8 cellular contexts compared by ENCODE assay signal in the genomic region with DNA sequence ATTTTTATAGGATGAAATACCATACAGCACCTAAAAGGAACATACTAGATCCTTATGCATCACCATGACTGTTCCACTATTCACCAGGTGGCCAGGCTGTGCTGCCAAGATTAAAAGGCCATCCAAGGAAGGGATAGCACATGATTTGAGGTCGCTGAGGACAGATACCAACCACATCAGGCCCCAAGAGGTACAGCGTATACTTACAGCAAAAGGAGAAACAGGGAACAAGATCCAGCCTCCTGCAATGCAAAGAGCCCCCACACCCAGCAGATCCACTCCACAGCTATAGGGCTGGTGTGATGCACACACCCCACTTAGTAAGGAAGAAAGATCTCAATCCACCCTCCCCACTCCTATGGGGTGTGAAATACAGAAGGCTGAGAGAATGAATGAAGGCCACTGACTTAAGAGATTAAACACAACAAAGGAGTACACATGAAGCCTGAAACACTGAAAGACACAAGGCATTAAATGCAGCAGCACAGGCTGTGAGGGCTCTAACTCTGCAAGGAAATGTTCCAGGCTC. TPM values are rescaled to one million over a fixed set of nuclear protein-coding genes. Genes with fewer than 3 reads are reported as not detected.
DNase-seq lines count a peak whose midpoint lies in the region; ATAC-seq and TF ChIP-seq lines count a peak whose summit lies in the region.

No MANE protein-coding gene starts in this region.

- H3K4me3 ChIP-seq in CD4-positive, CD25-positive, alpha-beta regulatory T cell (ENCODE audit: low read depth, low read length), result peak overlapping the region; percentile 97
- H3K4me3 ChIP-seq in hepatocyte, result peak overlapping the region; percentile 90
- H3K4me3 ChIP-seq in smooth muscle cell, result peak overlapping the region; percentile 94

- H3K9me3 ChIP-seq in CD4-positive, CD25-positive, alpha-beta regulatory T cell (ENCODE audit: control insufficient read depth in 2 of 2, low read length in 2 of 2), result peaks cover 4 to 6% of the 10 kb centered on the region in 2 experiments
- no peaks in the 10 kb centered on the region for H3K9me3 ChIP-seq in hepatocyte (ENCODE audit: low read depth)
- no peaks in the 10 kb centered on the region for H3K9me3 ChIP-seq in smooth muscle cell (replicated peaks; ENCODE audit: low read depth)

- H4K20me1 ChIP-seq in hepatocyte (ENCODE audit: insufficient read depth, poor library complexity, severe bottlenecking) (no peaks in the 10 kb centered on the region), smooth muscle cell (ENCODE audit: low read depth) (peaks cover 8% of the 10 kb centered on the region)

- H3K27me3 Mint-ChIP-seq in CD4-positive, CD25-positive, alpha-beta regulatory T cell, result peaks cover 7% of the 10 kb centered on the region
- no peaks in the 10 kb centered on the region; the same call in 1 of the 2 replicates for H3K27me3 Mint-ChIP-seq in HFFc6 (ENCODE audit: insufficient read depth)
- H3K27me3 Mint-ChIP-seq in activated T-cell treated with anti-CD3 and anti-CD28 coated beads, Interleukin-2, amount 50 U/mL, for 72 hours (ENCODE audit: low read depth), result no peaks in the 10 kb centered on the region

- H3K4me1 ChIP-seq in CD4-positive, CD25-positive, alpha-beta regulatory T cell (ENCODE audit: control insufficient read depth, insufficient read depth, low read length, poor library complexity, severe bottlenecking), result peaks cover 32% of the 10 kb centered on the region
- H3K4me1 ChIP-seq in hepatocyte (ENCODE audit: insufficient read depth) (peaks cover 14% of the 10 kb centered on the region), smooth muscle cell (ENCODE audit: low read depth) (peaks cover 14% of the 10 kb centered on the region)

- H3K4me1 Mint-ChIP-seq in CD4-positive, CD25-positive, alpha-beta regulatory T cell, result peaks cover 26 to 52% (median 45%) of the 10 kb centered on the region in 4 donors
- peaks cover 18% of the 10 kb centered on the region for H3K4me1 Mint-ChIP-seq in HFFc6 (ENCODE audit: low read depth)
- H3K4me1 Mint-ChIP-seq in activated T-cell treated with anti-CD3 and anti-CD28 coated beads, Interleukin-2, amount 50 U/mL, for 72 hours (ENCODE audit: low read depth), result peaks cover 36% of the 10 kb centered on the region

- H3K9me2 ChIP-seq in hepatocyte (replicated peaks; ENCODE audit: insufficient read depth), result no peaks in the 10 kb centered on the region

- H2AFZ ChIP-seq in hepatocyte (no peak overlapping the region), smooth muscle cell (ENCODE audit: low read depth) (no peak overlapping the region)

- no peaks in the 10 kb centered on the region for H3F3A ChIP-seq in smooth muscle cell (ENCODE audit: low read depth)

- H3K27ac ChIP-seq in CD4-positive, CD25-positive, alpha-beta regulatory T cell (ENCODE audit: insufficient read depth, low read length, poor library complexity, severe bottlenecking), result peak overlapping the region; percentile 75
- peak overlapping the region; percentile 96 for H3K27ac ChIP-seq in hepatocyte
- H3K27ac ChIP-seq in smooth muscle cell (ENCODE audit: low read depth), result no peak overlapping the region

- H3K27ac Mint-ChIP-seq in CD4-positive, CD25-positive, alpha-beta regulatory T cell, result peak overlapping the region; percentile 57 to 97 (median 91)
- H3K27ac Mint-ChIP-seq in HFFc6, result peak overlapping the region; percentile 91; the same call in 1 of the 2 replicates
- peak overlapping the region; percentile 93 for H3K27ac Mint-ChIP-seq in activated T-cell treated with anti-CD3 and anti-CD28 coated beads, Interleukin-2, amount 50 U/mL, for 72 hours

- no peaks in the 10 kb centered on the region for H3K36me3 ChIP-seq in CD4-positive, CD25-positive, alpha-beta regulatory T cell (ENCODE audit: control insufficient read depth, insufficient read depth, low read length)
- H3K36me3 ChIP-seq in hepatocyte (replicated peaks; ENCODE audit: insufficient read depth, low read depth), result no peaks in the 10 kb centered on the region
- H3K36me3 ChIP-seq in smooth muscle cell (ENCODE audit: low read depth), result no peaks in the 10 kb centered on the region

- TF ChIP-seq CTCF in HFFc6 (IDR thresholded peaks at IDR 0.05) (no peak), hepatocyte (IDR thresholded peaks at IDR 0.05; ENCODE audit: poor library complexity) (no peak), smooth muscle cell (IDR thresholded peaks at IDR 0.05; ENCODE audit: borderline replicate concordance, insufficient read depth, poor library complexity, severe bottlenecking) (no peak)

- peak overlapping the region; percentile 96 to 99 (median 98) for H3K4me3 Mint-ChIP-seq in CD4-positive, CD25-positive, alpha-beta regulatory T cell
- H3K4me3 Mint-ChIP-seq in HFFc6, result peak overlapping the region; percentile 92
- peak overlapping the region; percentile 92 to 98 for H3K4me3 Mint-ChIP-seq in activated T-cell treated with anti-CD3 and anti-CD28 coated beads, Interleukin-2, amount 50 U/mL, for 72 hours

- peaks cover 0 to 16% (median 1%) of the 10 kb centered on the region in 7 donors for H3K9me3 Mint-ChIP-seq in CD4-positive, CD25-positive, alpha-beta regulatory T cell
- H3K9me3 Mint-ChIP-seq in HFFc6, result peaks cover 15% of the 10 kb centered on the region
- peaks cover 2 to 7% of the 10 kb centered on the region in 2 donors for H3K9me3 Mint-ChIP-seq in activated T-cell treated with anti-CD3 and anti-CD28 coated beads, Interleukin-2, amount 50 U/mL, for 72 hours

- WGBS in hepatocyte (ENCODE audit: low lambda C conversion rate, missing lambda C conversion rate), result 58% methylated on average over 2 of the region's 2 CpGs
- 81% methylated on average over 2 of the region's 2 CpGs for WGBS in smooth muscle cell (ENCODE audit: low lambda C conversion rate)

- DNase-seq in CD4-positive, CD25-positive, alpha-beta regulatory T cell, result peak in 1 of 3 donors; percentile 15
- DNase-seq in HFFc6 (no peak), hepatocyte (ENCODE audit: low spot score) (peak; percentile 10), smooth muscle cell (lab: John Stamatoyannopoulos, UW; ENCODE audit: unreplicated experiment) (no peak), HCEC 1CT (no peak), NCI-H1436 treated with DMSO at 0.1 percent for 48 hours (lab: John Stamatoyannopoulos, UW) (no peak)
- no peak for DNase-seq in activated T-cell treated with anti-CD3 and anti-CD28 coated beads, Interleukin-2, amount 50 U/mL, for 72 hours

- no peak for ATAC-seq in CD4-positive, CD25-positive, alpha-beta regulatory T cell (ENCODE audit: low read depth in 2 of 2)
- no peak for ATAC-seq in activated T-cell treated with anti-CD3 and anti-CD28 coated beads, Interleukin-2, amount 50 U/mL, for 72 hours (replicated peaks in 1 of 2)
- ATAC-seq in GM19397 (IDR thresholded peaks at IDR 0.05; ENCODE audit: unreplicated experiment), result no peak

- H3K79me2 ChIP-seq in hepatocyte (peaks cover 58% of the 10 kb centered on the region), smooth muscle cell (ENCODE audit: low read depth) (peaks cover 58% of the 10 kb centered on the region)

- H3K9ac ChIP-seq in smooth muscle cell (ENCODE audit: low read depth), result peak overlapping the region; percentile 82

- peaks cover 21% of the 10 kb centered on the region for H3K36me3 Mint-ChIP-seq in CD4-positive, CD25-positive, alpha-beta regulatory T cell
- peaks cover 27% of the 10 kb centered on the region for H3K36me3 Mint-ChIP-seq in HFFc6 (ENCODE audit: low read depth)
- peaks cover 6 to 20% of the 10 kb centered on the region in 2 donors for H3K36me3 Mint-ChIP-seq in activated T-cell treated with anti-CD3 and anti-CD28 coated beads, Interleukin-2, amount 50 U/mL, for 72 hours (ENCODE audit: insufficient read depth in 2 of 2)

- H3K27me3 ChIP-seq in CD4-positive, CD25-positive, alpha-beta regulatory T cell (ENCODE audit: control insufficient read depth, insufficient read depth, low read length), result no peaks in the 10 kb centered on the region
- no peaks in the 10 kb centered on the region for H3K27me3 ChIP-seq in hepatocyte
- H3K27me3 ChIP-seq in smooth muscle cell (ENCODE audit: low read depth), result no peaks in the 10 kb centered on the region

- H3K4me2 ChIP-seq in hepatocyte, result peak overlapping the region; percentile 82
- H3K4me2 ChIP-seq in smooth muscle cell, result peak overlapping the region; percentile 98

RNA-seq across cellular contexts. Expression of gene ZNF445, which starts 32.0 kb away (rescaled TPM):
- 14.5 TPM for total RNA-seq in CD4-positive, CD25-positive, alpha-beta regulatory T cell
- polyA plus RNA-seq in CD4-positive, CD25-positive, alpha-beta regulatory T cell, result 1 to 10 TPM in 3 of 4 donors, under 1 TPM in 1; 0.79 to 3.9 (median 3.3) TPM
- 10 to 100 TPM; 11.5 to 13.0 (median 12.5) TPM for total RNA-seq in HFFc6 (2021; fragmentation: NEBNext Ultra II Directional; extraction: Animal tissue kit (Norgen Biotek cat#: 25700))
- 10 to 100 TPM; 18.4 to 21.6 TPM for total RNA-seq in activated T-cell treated with anti-CD3 and anti-CD28 coated beads, Interleukin-2, amount 50 U/mL, for 72 hours
- total RNA-seq in hepatocyte (10.5 and 14.7 TPM in 2 replicates), smooth muscle cell (8.5 and 10.7 TPM in 2 replicates)
- polyA plus RNA-seq in hepatocyte (6.1 and 6.4 TPM in 2 replicates), smooth muscle cell (4.7 and 6.1 TPM in 2 replicates)

RNA-seq across cellular contexts. Expression of gene ZKSCAN7, which starts 45.5 kb away (rescaled TPM):
- total RNA-seq in CD4-positive, CD25-positive, alpha-beta regulatory T cell, result 1.2 TPM
- polyA plus RNA-seq in CD4-positive, CD25-positive, alpha-beta regulatory T cell, result 1 to 10 TPM; 1.6 to 3.0 (median 1.9) TPM
- 1 to 10 TPM in 2 of 6 experiments, under 1 TPM in 4; 0.57 to 1.2 (median 0.94) TPM for total RNA-seq in HFFc6 (2021; fragmentation: NEBNext Ultra II Directional; extraction: Animal tissue kit (Norgen Biotek cat#: 25700))
- 1 to 10 TPM; 2.8 to 4.9 TPM for total RNA-seq in activated T-cell treated with anti-CD3 and anti-CD28 coated beads, Interleukin-2, amount 50 U/mL, for 72 hours
- total RNA-seq in hepatocyte (9.6 and 9.9 TPM in 2 replicates), smooth muscle cell (5.6 and 10.6 TPM in 2 replicates)
- polyA plus RNA-seq in hepatocyte (6.0 and 7.9 TPM in 2 replicates), smooth muscle cell (3.7 and 4.6 TPM in 2 replicates)
